ENCODE assay signal across 24 cellular contexts in the genomic region with DNA sequence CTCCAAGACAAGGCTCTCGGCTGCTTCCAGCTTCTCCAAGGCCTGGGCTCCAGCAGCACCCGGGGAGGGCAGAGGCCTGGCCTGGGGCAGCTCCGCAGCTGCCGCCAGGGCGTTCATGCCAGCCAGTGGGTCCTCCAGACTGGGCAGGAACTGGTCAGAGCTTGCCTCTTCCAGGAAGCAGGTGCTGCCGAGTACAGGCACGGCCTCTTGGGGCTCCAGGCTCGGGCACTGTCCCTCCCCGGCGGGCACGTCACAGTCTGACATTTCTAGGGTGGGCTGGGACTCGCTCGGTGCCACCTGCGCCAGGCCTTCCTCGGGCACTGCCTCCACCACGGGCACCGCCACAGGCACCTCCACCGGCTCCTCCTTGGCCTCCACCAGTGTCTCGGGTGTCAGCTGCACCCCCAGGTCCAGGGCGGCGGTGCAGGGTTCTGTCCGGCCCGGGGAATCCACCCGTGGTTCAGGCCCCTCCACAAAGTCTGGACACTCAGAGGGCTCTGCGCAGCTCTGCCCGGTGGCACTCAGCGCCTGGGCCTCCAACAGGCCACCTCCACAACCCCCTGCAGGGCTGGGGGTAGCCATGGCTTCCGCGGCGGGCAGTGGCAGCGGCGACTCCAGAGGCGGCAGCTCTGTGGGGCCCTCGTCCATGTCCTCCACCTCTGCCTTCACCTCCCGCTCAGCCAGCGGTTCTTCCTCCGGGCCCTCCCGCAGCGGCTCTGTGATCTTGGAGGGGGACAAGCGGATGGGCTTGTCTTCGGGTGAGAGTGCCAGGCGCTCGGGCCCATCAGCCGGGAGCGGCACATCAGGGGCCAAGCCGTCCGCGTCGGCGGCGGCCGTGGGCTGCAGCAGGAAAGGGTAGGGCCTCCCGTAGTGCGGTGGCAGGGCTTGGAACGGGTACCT.
"Had no signal": no experiment of that assay in that cellular context is flagged by ENCODE, and none has a peak within 500 bp of the region (broad histone marks: within the 10 kb centered on the region; RNA-seq: fewer than 3 reads in every experiment).

No MANE protein-coding gene starts in this region.

- ATAC-seq: activated T-cell treated with anti-CD3 and anti-CD28 coated beads, Interleukin-2, amount 50 U/mL, for 72 hours; left colon; stimulated activated naive CD8-positive, alpha-beta T cell treated with anti-CD3 and anti-CD28 coated beads, Interleukin-15, Interleukin-2, amounts not matched to agents 100 U/mL and 50 U/mL, for 24 hours had no signal

- H3K27me3 ChIP-seq: brain microvascular endothelial cell, esophagus squamous epithelium, tibial artery, vagina had no signal

- H3K4me3 Mint-ChIP-seq: activated T-cell treated with anti-CD3 and anti-CD28 coated beads, Interleukin-2, amount 50 U/mL, for 72 hours; nephron progenitor cell had no signal

- H3K9me3 Mint-ChIP-seq: activated T-cell treated with anti-CD3 and anti-CD28 coated beads, Interleukin-2, amount 50 U/mL, for 72 hours; nephron progenitor cell had no signal

- H3K9me3 ChIP-seq: esophagus squamous epithelium, tibial artery, vagina had no signal

- H3K27ac Mint-ChIP-seq: activated T-cell treated with anti-CD3 and anti-CD28 coated beads, Interleukin-2, amount 50 U/mL, for 72 hours had no signal

- H3K4me3 ChIP-seq: esophagus squamous epithelium, tibial artery, vagina had no signal

- H3K27ac ChIP-seq: brain microvascular endothelial cell, esophagus squamous epithelium, tibial artery, vagina, WERI-Rb-1 had no signal

- DNase-seq: activated CD4-positive, alpha-beta T cell treated with anti-CD3 and anti-CD28 coated beads for 1 hour; activated CD4-positive, alpha-beta T cell treated with anti-CD3 and anti-CD28 coated beads, Interleukin-2, amount 50 U/mL, for 4 hours; activated effector memory CD4-positive, alpha-beta T cell treated with anti-CD3 and anti-CD28 coated beads, Interleukin-2, amount 50 U/mL, for 16 hours; activated naive CD4-positive, alpha-beta T cell treated with anti-CD3 and anti-CD28 coated beads, Interleukin-2, amount 50 U/mL, for 16 hours; activated T-cell treated with anti-CD3 and anti-CD28 coated beads, Interleukin-2, amount 50 U/mL, for 72 hours; aorta; brain microvascular endothelial cell; cerebellar nuclear complex; cortex of kidney; effector CD4-positive, alpha-beta T cell; esophagus squamous epithelium; glutamatergic neuron; hippocampal formation; islet precursor cell; left colon; midbrain; nephron progenitor cell; occipital lobe; stimulated activated CD4-positive, alpha-beta T cell treated with anti-CD3 and anti-CD28 coated beads, Interleukin-2, amount 100 ng/mL, for 24 hours; stimulated activated naive CD8-positive, alpha-beta T cell treated with anti-CD3 and anti-CD28 coated beads, Interleukin-15, Interleukin-2, amounts not matched to agents 100 U/mL and 50 U/mL, for 24 hours; T-helper 2 cell; tibial artery; WERI-Rb-1 had no signal
